27 cellular contexts compared by ENCODE assay signal in the genomic region with DNA sequence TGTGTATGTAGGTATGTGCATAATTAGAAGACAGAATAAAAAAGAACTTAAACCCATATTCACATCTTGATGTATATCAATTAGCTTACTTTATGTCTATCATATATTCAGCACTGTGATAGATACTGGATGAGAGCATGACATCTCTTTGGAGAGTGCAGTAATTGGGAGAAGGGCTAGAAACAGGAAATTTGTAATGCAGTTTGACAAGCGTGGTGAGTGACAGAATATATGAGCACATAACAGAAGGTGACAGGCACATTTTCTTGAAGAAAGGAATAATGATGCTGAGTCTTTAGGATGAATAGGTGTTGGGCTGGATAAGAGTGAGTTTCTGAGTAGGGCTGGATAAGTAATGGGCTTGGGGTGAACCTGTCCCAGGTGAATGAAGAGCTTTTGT.
DNase-seq lines count a peak whose midpoint lies in the region; TF ChIP-seq lines count a peak whose summit lies in the region.
"Had no signal": no experiment of that assay in that cellular context is flagged by ENCODE, and none has a peak within 500 bp of the region (broad histone marks: within the 10 kb centered on the region; RNA-seq: fewer than 3 reads in every experiment).

No MANE protein-coding gene starts in this region.

- peak overlapping the region; percentile 6 for H3K27ac ChIP-seq in neural cell (ENCODE audit: low read length)
- H3K27ac ChIP-seq: 22Rv1; A549; BLaER1; BLaER1 treated with 17β-estradiol and CSF1 and Interleukin-3, amounts not matched to agents 10 nM and 100 nM; C4-2B had no signal

- no peak for DNase-seq in middle frontal gyrus (ENCODE audit: extremely low spot score, low spot score)
- DNase-seq: 8988T; ACHN; AML-193; BE2C; C1 segment of cervical spinal cord; Caco-2; Calu3; CD4-positive, alpha-beta memory T cell; CD4-positive, alpha-beta T cell; CD4-positive, CD25-positive, alpha-beta regulatory T cell; CD8-positive, alpha-beta memory T cell; CD8-positive, alpha-beta T cell; COR-L47; DMS 273 treated with DMSO at 0.1 percent for 48 hours; DMS153; DMS53; DMS79; DMS79 treated with DMSO at 0.1 percent for 48 hours; DND-41; EL had no signal

- H3K4me2 ChIP-seq in neural cell (ENCODE audit: low read length): no peak overlapping the region
- H3K4me2 ChIP-seq: A549, BLaER1 had no signal

- no peaks in the 10 kb centered on the region for H3K79me2 ChIP-seq in neural cell (replicated peaks; ENCODE audit: insufficient read depth, low read length)

- H3K9me3 ChIP-seq in neural cell (ENCODE audit: low read length): no peaks in the 10 kb centered on the region
- H3K9me3 ChIP-seq: A549; BE2C; BLaER1; BLaER1 treated with 17β-estradiol and CSF1 and Interleukin-3, amounts not matched to agents 10 nM and 100 nM; Caco-2 had no signal

- no peak for TF ChIP-seq RAD21 in neural cell (conservative IDR thresholded peaks at IDR 0.05)

- TF ChIP-seq CTCF in neural cell (IDR thresholded peaks at IDR 0.05; ENCODE audit: poor library complexity, severe bottlenecking): no peak

- no peak overlapping the region for H3K4me3 ChIP-seq in neural cell (ENCODE audit: low read length)
- H3K4me3 ChIP-seq: A549; BLaER1; BLaER1 treated with 17β-estradiol and CSF1 and Interleukin-3, amounts not matched to agents 10 nM and 100 nM had no signal

- H2AFZ ChIP-seq in neural cell (ENCODE audit: low read depth, low read length): no peak overlapping the region

- H3K9me2 ChIP-seq in neural cell (ENCODE audit: insufficient read depth, low read length): no peaks in the 10 kb centered on the region

- H4K20me1 ChIP-seq in neural cell (ENCODE audit: insufficient read depth): no peaks in the 10 kb centered on the region
- H4K20me1 ChIP-seq: BLaER1; BLaER1 treated with 17β-estradiol and CSF1 and Interleukin-3, amounts not matched to agents 10 nM and 100 nM had no signal

- no peaks in the 10 kb centered on the region for H3K36me3 ChIP-seq in neural cell (ENCODE audit: insufficient read depth, low read length)
- H3K36me3 ChIP-seq: BE2C; BLaER1; BLaER1 treated with 17β-estradiol and CSF1 and Interleukin-3, amounts not matched to agents 10 nM and 100 nM had no signal

- no peaks in the 10 kb centered on the region for H3F3A ChIP-seq in neural cell (ENCODE audit: insufficient read depth, low read length, poor library complexity, severe bottlenecking)

- TF ChIP-seq EP300 in neural cell (conservative IDR thresholded peaks at IDR 0.05; ENCODE audit: poor library complexity, severe bottlenecking): peak; percentile 98

- H3K27me3 ChIP-seq in neural cell (ENCODE audit: insufficient read depth, low read depth, low read length): no peaks in the 10 kb centered on the region
- H3K27me3 ChIP-seq: BE2C; BLaER1; BLaER1 treated with 17β-estradiol and CSF1 and Interleukin-3, amounts not matched to agents 10 nM and 100 nM had no signal

- H3K9ac ChIP-seq in neural cell (ENCODE audit: low read length): no peak overlapping the region
- H3K9ac ChIP-seq: BLaER1; BLaER1 treated with 17β-estradiol and CSF1 and Interleukin-3, amounts not matched to agents 10 nM and 100 nM had no signal

TF ChIP-seq in neural cell, 6 proteins besides CTCF, POLR2A, EP300 and RAD21:
- TF ChIP-seq, protein P1, sequence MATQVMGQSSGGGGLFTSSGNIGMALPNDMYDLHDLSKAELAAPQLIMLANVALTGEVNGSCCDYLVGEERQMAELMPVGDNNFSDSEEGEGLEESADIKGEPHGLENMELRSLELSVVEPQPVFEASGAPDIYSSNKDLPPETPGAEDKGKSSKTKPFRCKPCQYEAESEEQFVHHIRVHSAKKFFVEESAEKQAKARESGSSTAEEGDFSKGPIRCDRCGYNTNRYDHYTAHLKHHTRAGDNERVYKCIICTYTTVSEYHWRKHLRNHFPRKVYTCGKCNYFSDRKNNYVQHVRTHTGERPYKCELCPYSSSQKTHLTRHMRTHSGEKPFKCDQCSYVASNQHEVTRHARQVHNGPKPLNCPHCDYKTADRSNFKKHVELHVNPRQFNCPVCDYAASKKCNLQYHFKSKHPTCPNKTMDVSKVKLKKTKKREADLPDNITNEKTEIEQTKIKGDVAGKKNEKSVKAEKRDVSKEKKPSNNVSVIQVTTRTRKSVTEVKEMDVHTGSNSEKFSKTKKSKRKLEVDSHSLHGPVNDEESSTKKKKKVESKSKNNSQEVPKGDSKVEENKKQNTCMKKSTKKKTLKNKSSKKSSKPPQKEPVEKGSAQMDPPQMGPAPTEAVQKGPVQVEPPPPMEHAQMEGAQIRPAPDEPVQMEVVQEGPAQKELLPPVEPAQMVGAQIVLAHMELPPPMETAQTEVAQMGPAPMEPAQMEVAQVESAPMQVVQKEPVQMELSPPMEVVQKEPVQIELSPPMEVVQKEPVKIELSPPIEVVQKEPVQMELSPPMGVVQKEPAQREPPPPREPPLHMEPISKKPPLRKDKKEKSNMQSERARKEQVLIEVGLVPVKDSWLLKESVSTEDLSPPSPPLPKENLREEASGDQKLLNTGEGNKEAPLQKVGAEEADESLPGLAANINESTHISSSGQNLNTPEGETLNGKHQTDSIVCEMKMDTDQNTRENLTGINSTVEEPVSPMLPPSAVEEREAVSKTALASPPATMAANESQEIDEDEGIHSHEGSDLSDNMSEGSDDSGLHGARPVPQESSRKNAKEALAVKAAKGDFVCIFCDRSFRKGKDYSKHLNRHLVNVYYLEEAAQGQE (IDR thresholded peaks at IDR 0.05; ENCODE audit: borderline replicate concordance): peak; percentile 79
- TF ChIP-seq TAF1 (IDR thresholded peaks at IDR 0.05; ENCODE audit: low read depth) (no peak), POLR2AphosphoS5 (IDR thresholded peaks at IDR 0.05) (peak; percentile 86)
